Comparison of ENCODE assay signal across 18 cellular contexts in genomic region chr20:20702330-20703245, GRCh38.
"Had no signal": no experiment of that assay in that cellular context is flagged by ENCODE, and none has a peak within 500 bp of the region (broad histone marks: within the 10 kb centered on the region; RNA-seq: fewer than 3 reads in every experiment).

No MANE protein-coding gene starts in this region.

- H3K36me3 Mint-ChIP-seq: natural killer cell had no signal

- H3K27me3 ChIP-seq: right lobe of liver, suprapubic skin had no signal

- H3K9me3 Mint-ChIP-seq: activated CD4-positive, alpha-beta T cell treated with anti-CD3 and anti-CD28 coated beads, Interleukin-2, amount 10 ng/mL, durations not matched to agents 7 days and 5 days; immature natural killer cell; natural killer cell had no signal

- H3K9me3 ChIP-seq: right lobe of liver, suprapubic skin had no signal

- DNase-seq: activated CD4-positive, alpha-beta T cell treated with anti-CD3 and anti-CD28 coated beads, Interleukin-2, amount 10 ng/mL, durations not matched to agents 7 days and 5 days; activated CD8-positive, alpha-beta memory T cell treated with anti-CD3 and anti-CD28 coated beads for 24 hours; activated CD8-positive, alpha-beta memory T cell treated with anti-CD3 and anti-CD28 coated beads, Interleukin-2, amount 50 U/mL, for 48 hours; activated effector memory CD4-positive, alpha-beta T cell treated with anti-CD3 and anti-CD28 coated beads, Interleukin-2, amount 50 U/mL, for 16 hours; activated T-cell treated with anti-CD3 and anti-CD28 coated beads, Interleukin-2, amount 50 U/mL, for 72 hours; amniotic stem cell; effector CD4-positive, alpha-beta T cell; immature natural killer cell; kidney glomerular epithelial cell; natural killer cell; right lobe of liver; stimulated activated CD4-positive, alpha-beta T cell treated with anti-CD3 and anti-CD28 coated beads, Interleukin-4, amount 100 ng/mL, for 1 hour; stimulated activated naive CD8-positive, alpha-beta T cell treated with anti-CD3 and anti-CD28 coated beads, Interleukin-15, amount 100 ng/mL, for 72 hours; trophoblast cell had no signal

- H3K27ac Mint-ChIP-seq: activated CD4-positive, alpha-beta T cell treated with anti-CD3 and anti-CD28 coated beads, Interleukin-2, amount 10 ng/mL, durations not matched to agents 7 days and 5 days; activated naive CD4-positive, alpha-beta T cell treated with anti-CD3 and anti-CD28 coated beads, Interleukin-2, amount 50 U/mL, for 72 hours; activated T-cell treated with anti-CD3 and anti-CD28 coated beads, Interleukin-2, amount 50 U/mL, for 72 hours; immature natural killer cell; natural killer cell; stimulated activated naive CD8-positive, alpha-beta T cell treated with anti-CD3 and anti-CD28 coated beads, Interleukin-15, amount 100 ng/mL, for 72 hours had no signal

- H3K27me3 Mint-ChIP-seq: activated CD4-positive, alpha-beta T cell treated with anti-CD3 and anti-CD28 coated beads, Interleukin-2, amount 10 ng/mL, durations not matched to agents 7 days and 5 days; stimulated activated naive CD8-positive, alpha-beta T cell treated with anti-CD3 and anti-CD28 coated beads, Interleukin-15, amount 100 ng/mL, for 72 hours had no signal

- H3K4me3 Mint-ChIP-seq: activated CD4-positive, alpha-beta T cell treated with anti-CD3 and anti-CD28 coated beads, Interleukin-2, amount 10 ng/mL, durations not matched to agents 7 days and 5 days; activated T-cell treated with anti-CD3 and anti-CD28 coated beads, Interleukin-2, amount 50 U/mL, for 72 hours; immature natural killer cell; natural killer cell; stimulated activated naive CD8-positive, alpha-beta T cell treated with anti-CD3 and anti-CD28 coated beads, Interleukin-15, amount 100 ng/mL, for 72 hours had no signal

- H3K4me3 ChIP-seq: right lobe of liver, smooth muscle cell, suprapubic skin had no signal

- H3K36me3 ChIP-seq: right lobe of liver, suprapubic skin had no signal

- H3K27ac ChIP-seq: parathyroid adenoma, right lobe of liver, suprapubic skin had no signal
